18 cellular contexts compared by ENCODE assay signal in genomic region chr22:23057331-23057730, GRCh38. TPM values are rescaled to one million over a fixed set of nuclear protein-coding genes. Genes with fewer than 3 reads are reported as not detected.
DNase-seq lines count a peak whose midpoint lies in the region; ATAC-seq, FAIRE-seq and TF ChIP-seq lines count a peak whose summit lies in the region.
"Had no signal": no experiment of that assay in that cellular context is flagged by ENCODE, and none has a peak within 500 bp of the region (broad histone marks: within the 10 kb centered on the region; RNA-seq: fewer than 3 reads in every experiment).

No MANE protein-coding gene starts in this region.

- intact Hi-C loops in K562 (cut with micrococcal nuclease), result no loop called here

- no peak overlapping the region for H2AFZ ChIP-seq in K562 (ENCODE audit: low read depth, low read length)
- H2AFZ ChIP-seq: GM23248 had no signal

- DNase-seq in GM13976 (ENCODE audit: low spot score) (peak; percentile 2), K562 (ENCODE audit: extremely low read depth in 1 of 4, low spot score in 3 of 4) (peak in 1 of 4 experiments; percentile 55), glutamatergic neuron (no peak), KG1 (lab: John Stamatoyannopoulos, UW) (no peak)
- no peak for DNase-seq in stimulated activated naive B cell treated with anti-CD40 and anti-IgM and Interleukin-4, amounts not matched to agents 10 μg/mL and 1 μg/mL and 100 μg/mL, for 72 hours
- DNase-seq in activated T-cell treated with anti-CD3 and anti-CD28 coated beads, Interleukin-2, amount 50 U/mL, for 72 hours, result no peak
- DNase-seq: C1 segment of cervical spinal cord; Calu3; CD4-positive, alpha-beta memory T cell; COR-L47; DMS53; DMS79 treated with DMSO at 0.1 percent for 48 hours; GF-D8; GM23248; HCEC 1CT had no signal

- no peak overlapping the region for H3K9ac ChIP-seq in K562 (ENCODE audit: insufficient read depth in 1 of 2, low read depth in 2 of 2, low read length in 2 of 2)
- H3K9ac ChIP-seq: GM23248 had no signal

- BruUV-seq in K562 (replicated peaks; lab: Mats Ljungman, UMichigan), result no TSS peak

- no peak for TF ChIP-seq POLR2A in K562 (conservative IDR thresholded peaks at IDR 0.05)

- peaks cover 0 to 3% of the 10 kb centered on the region in 2 experiments; a peak in 1 of 5 replicates for H3K4me1 ChIP-seq in K562 (replicated peaks in 1 of 2; ENCODE audit: control insufficient read depth in 2 of 2, insufficient read depth in 2 of 2, low read length in 2 of 2)

- H3K9me3 ChIP-seq in K562 (replicated peaks; ENCODE audit: control insufficient read depth, insufficient read depth, low read depth, low read length), result no peaks in the 10 kb centered on the region

- H4K20me1 ChIP-seq in K562 (replicated peaks; ENCODE audit: control insufficient read depth, insufficient read depth, low read length), result peaks cover 36% of the 10 kb centered on the region

- in situ Hi-C loops in GM13976 (cut with MboI; ENCODE audit: low sequenced_read_pairs, unreplicated experiment), result no loop called here
- in situ Hi-C loops in K562 (cut with MboI), result no loop called here

- peaks cover 6% of the 10 kb centered on the region for H3K27me3 Mint-ChIP-seq in glutamatergic neuron (ENCODE audit: unreplicated experiment)
- H3K27me3 Mint-ChIP-seq in stimulated activated naive B cell treated with anti-CD40 and anti-IgM and Interleukin-4, amounts not matched to agents 10 μg/mL and 1 μg/mL and 100 μg/mL, for 72 hours, result no peaks in the 10 kb centered on the region
- peaks cover 7% of the 10 kb centered on the region for H3K27me3 Mint-ChIP-seq in activated T-cell treated with anti-CD3 and anti-CD28 coated beads, Interleukin-2, amount 50 U/mL, for 72 hours (ENCODE audit: low read depth)
- H3K27me3 Mint-ChIP-seq: CD4-positive, alpha-beta memory T cell had no signal

- CTCF ChIA-PET in K562 (lab: Yijun Ruan, JAX; ENCODE audit: low intra/inter-chr PET ratio), result no interaction called here

- no peak overlapping the region for H3K27ac ChIP-seq in K562 (ENCODE audit: extremely low read depth, low read depth, low read length)
- H3K27ac ChIP-seq: GM23248 had no signal

- H3K27ac Mint-ChIP-seq in glutamatergic neuron (ENCODE audit: unreplicated experiment), result no peak overlapping the region
- H3K27ac Mint-ChIP-seq in stimulated activated naive B cell treated with anti-CD40 and anti-IgM and Interleukin-4, amounts not matched to agents 10 μg/mL and 1 μg/mL and 100 μg/mL, for 72 hours, result peak overlapping the region; percentile 66
- H3K27ac Mint-ChIP-seq in activated T-cell treated with anti-CD3 and anti-CD28 coated beads, Interleukin-2, amount 50 U/mL, for 72 hours, result no peak overlapping the region

- no peaks in the 10 kb centered on the region for H3K36me3 ChIP-seq in K562 (ENCODE audit: control insufficient read depth, insufficient read depth, low read length)

- no peaks in the 10 kb centered on the region for H3K9me1 ChIP-seq in K562 (ENCODE audit: control insufficient read depth, insufficient read depth, low read length)

- no peak for FAIRE-seq in K562 (lab: Jason Lieb, UNC)
- FAIRE-seq: GM12891, H1 had no signal

- no peaks in the 10 kb centered on the region for H3K79me2 ChIP-seq in K562 (ENCODE audit: control insufficient read depth, insufficient read depth, low read length)

- 0% methylated on average over 1 of the region's 1 CpG for WGBS in K562 (ENCODE audit: insufficient coverage, low coverage, missing lambda C conversion rate)

- peaks cover 2% of the 10 kb centered on the region for H3K4me1 Mint-ChIP-seq in glutamatergic neuron (ENCODE audit: low read depth, unreplicated experiment)
- peaks cover 38 to 39% of the 10 kb centered on the region in 2 donors for H3K4me1 Mint-ChIP-seq in stimulated activated naive B cell treated with anti-CD40 and anti-IgM and Interleukin-4, amounts not matched to agents 10 μg/mL and 1 μg/mL and 100 μg/mL, for 72 hours
- peaks cover 4% of the 10 kb centered on the region for H3K4me1 Mint-ChIP-seq in activated T-cell treated with anti-CD3 and anti-CD28 coated beads, Interleukin-2, amount 50 U/mL, for 72 hours (ENCODE audit: low read depth)
- H3K4me1 Mint-ChIP-seq: CD4-positive, alpha-beta memory T cell had no signal

- H3K36me3 Mint-ChIP-seq in glutamatergic neuron (ENCODE audit: unreplicated experiment), result peaks cover 24% of the 10 kb centered on the region
- peaks cover 8 to 11% of the 10 kb centered on the region in 2 donors for H3K36me3 Mint-ChIP-seq in stimulated activated naive B cell treated with anti-CD40 and anti-IgM and Interleukin-4, amounts not matched to agents 10 μg/mL and 1 μg/mL and 100 μg/mL, for 72 hours
- peaks cover 0 to 3% of the 10 kb centered on the region in 2 donors for H3K36me3 Mint-ChIP-seq in activated T-cell treated with anti-CD3 and anti-CD28 coated beads, Interleukin-2, amount 50 U/mL, for 72 hours (ENCODE audit: insufficient read depth in 2 of 2)
- H3K36me3 Mint-ChIP-seq: CD4-positive, alpha-beta memory T cell had no signal

- no peak overlapping the region for H3K4me2 ChIP-seq in K562 (ENCODE audit: insufficient read depth, low read length)

- no peak overlapping the region for H3K4me3 ChIP-seq in K562
- H3K4me3 ChIP-seq: GM23248 had no signal

- TF ChIP-seq RAD21 in K562 (CRISPR knock-in tag; conservative IDR thresholded peaks at IDR 0.05 in 1 of 2, IDR thresholded peaks at IDR 0.05 in 1 of 2), result no peak

- TF ChIP-seq EP300 in K562 (IDR thresholded peaks at IDR 0.05; ENCODE audit: low read length), result no peak

- no peak for ATAC-seq in K562
- ATAC-seq in stimulated activated naive B cell treated with anti-CD40 and anti-IgM and Interleukin-4, amounts not matched to agents 10 μg/mL and 1 μg/mL and 100 μg/mL, for 72 hours (replicated peaks), result no peak
- ATAC-seq in activated T-cell treated with anti-CD3 and anti-CD28 coated beads, Interleukin-2, amount 50 U/mL, for 72 hours (replicated peaks in 1 of 2), result no peak
- ATAC-seq in GM21619 (IDR thresholded peaks at IDR 0.05; ENCODE audit: unreplicated experiment), result no peak

- peak overlapping the region; percentile 2 for H3K4me3 Mint-ChIP-seq in glutamatergic neuron (ENCODE audit: unreplicated experiment)
- no peak overlapping the region for H3K4me3 Mint-ChIP-seq in stimulated activated naive B cell treated with anti-CD40 and anti-IgM and Interleukin-4, amounts not matched to agents 10 μg/mL and 1 μg/mL and 100 μg/mL, for 72 hours
- no peak overlapping the region for H3K4me3 Mint-ChIP-seq in activated T-cell treated with anti-CD3 and anti-CD28 coated beads, Interleukin-2, amount 50 U/mL, for 72 hours
- H3K4me3 Mint-ChIP-seq: CD4-positive, alpha-beta memory T cell had no signal

- POLR2A ChIA-PET in K562 (lab: Yijun Ruan, JAX), result interaction anchor here (0.6 to 5.6 kb wide), 7 partner anchors 8 to 45 kb away, joined by 3 to 37 read pairs (median 5); partner anchors contain the start of gene GNAZ

- H3K9me3 Mint-ChIP-seq in glutamatergic neuron (ENCODE audit: unreplicated experiment), result peaks cover 1% of the 10 kb centered on the region
- peaks cover 13% of the 10 kb centered on the region in 2 donors for H3K9me3 Mint-ChIP-seq in stimulated activated naive B cell treated with anti-CD40 and anti-IgM and Interleukin-4, amounts not matched to agents 10 μg/mL and 1 μg/mL and 100 μg/mL, for 72 hours
- peaks cover 0 to 8% of the 10 kb centered on the region in 2 donors for H3K9me3 Mint-ChIP-seq in activated T-cell treated with anti-CD3 and anti-CD28 coated beads, Interleukin-2, amount 50 U/mL, for 72 hours

- TF ChIP-seq CTCF in GM13976 (IDR thresholded peaks at IDR 0.05; ENCODE audit: borderline replicate concordance, control extremely low read depth, extremely low read depth, insufficient read depth, missing control alignments) (no peak), K562 (IDR thresholded peaks at IDR 0.05 in 2 of 3, conservative IDR thresholded peaks at IDR 0.05 in 1 of 3; ENCODE audit: insufficient read depth in 2 of 3, low read depth in 1 of 3, low read length in 3 of 3) (no peak), glutamatergic neuron (IDR thresholded peaks at IDR 0.05; ENCODE audit: partially characterized antibody, unreplicated experiment) (no peak)

- H3K27me3 ChIP-seq in K562 (ENCODE audit: control insufficient read depth in 2 of 2, insufficient read depth in 2 of 2, low read length in 2 of 2), result peaks cover 19 to 62% of the 10 kb centered on the region in 2 experiments; a peak in 4 of 5 replicates

TF ChIP-seq in K562, 482 proteins besides CTCF, POLR2A, EP300 and RAD21 (continues in another document):
- TF ChIP-seq ZNF384 (IDR thresholded peaks at IDR 0.05; ENCODE audit: low read depth, low read length) (no peak), ATF1 (CRISPR knock-in tag; IDR thresholded peaks at IDR 0.05) (0 out of 2 replicates have a peak, but pooled peaks have one; percentile 16), ATF1 (tag; IDR thresholded peaks at IDR 0.05) (no peak)

RNA-seq across cellular contexts. Expression of gene GNAZ, which starts 13.0 kb away (rescaled TPM):
- 0.79 and 1.2 TPM in 2 replicates for total RNA-seq in K562 (2011; cell fraction: chromatin; rRNA removed; ENCODE audit: low replicate concordance)
- 0.50 and 0.79 TPM in 2 replicates for total RNA-seq in K562 (2011; cell fraction: nucleolus; rRNA removed)
- 0.29 and 0.46 TPM in 2 replicates for total RNA-seq in K562 (2011; cell fraction: nucleoplasm; rRNA removed)
- total RNA-seq in K562 (2014; rRNA removed) (0.14 and 0.24 TPM in 2 replicates), K562 (2014; rRNA removed; fragmentation: Illumina TruSeq; extraction: Trizol) (0.04 and 0.10 TPM in 2 replicates), K562 (2015; rRNA removed; fragmentation: Illumina TruSeq; extraction: Trizol) (0.04 and 0.11 TPM in 2 replicates), K562 (2021) (0.22 and 0.74 TPM in 2 replicates), glutamatergic neuron (ENCODE audit: unreplicated experiment) (82.5 TPM)
- polyA plus RNA-seq in K562 (2011; rRNA removed) (0.13 and 0.22 TPM in 2 replicates), K562 (2014; fragmentation: Illumina TruSeq; extraction: Trizol) (0.12 and 0.13 TPM in 2 replicates), K562 (2014; fragmentation: Nextera tagmentation; extraction: Ambion mirVana) (not detected), K562 (2014; rRNA removed) (0.18 TPM in 1 of 2 replicates, not detected in the other)
- polyA plus RNA-seq in K562 (2011; cell fraction: cytosol; rRNA removed), result 0.15 and 0.31 TPM in 2 replicates
- polyA plus RNA-seq in K562 (2011; cell fraction: nucleus; rRNA removed), result 0.35 and 0.60 TPM in 2 replicates
- 0.14 and 0.26 TPM in 2 replicates for polyA plus RNA-seq in K562 (2012)
- polyA minus RNA-seq in K562 (2011; rRNA and poly(A)+ RNA removed), result 0.21 and 0.32 TPM in 2 replicates
- polyA minus RNA-seq in K562 (2011; cell fraction: cytosol; rRNA and poly(A)+ RNA removed), result 0.57 TPM in 1 of 2 replicates, not detected in the other
- polyA minus RNA-seq in K562 (2011; cell fraction: nucleus; rRNA and poly(A)+ RNA removed), result 0.40 and 0.67 TPM in 2 replicates
- under 1 TPM; 0.56 to 0.89 TPM for total RNA-seq in activated T-cell treated with anti-CD3 and anti-CD28 coated beads, Interleukin-2, amount 50 U/mL, for 72 hours

Comparison
In these comparisons a context has a peak if more than half of its experiments do, and no peak if none do; other contexts are left out.
1. RNA of gene GNAZ, which starts 13.0 kb away (total RNA-seq): 82.5 TPM in glutamatergic neuron (single experiment); 0.56 to 0.89 TPM in activated T-cell treated with anti-CD3 and anti-CD28 coated beads, Interleukin-2, amount 50 U/mL, for 72 hours and 0.04 to 1.2 TPM in K562; every median in the first group is over 10 times any median in the second.